Comparison of ENCODE assay signal across 13 cellular contexts in genomic region chr19:46585539-46585938, GRCh38. TPM values are rescaled to one million over a fixed set of nuclear protein-coding genes. Genes with fewer than 3 reads are reported as not detected.
"Had no signal": no experiment of that assay in that cellular context is flagged by ENCODE, and none has a peak within 500 bp of the region (broad histone marks: within the 10 kb centered on the region; RNA-seq: fewer than 3 reads in every experiment).

No MANE protein-coding gene starts in this region.

- ATAC-seq: HCT116 had no signal

- DNase-seq: GM23248, GOT3, H7, HFFc6, Karpas-422, KBM-7 had no signal

- H3K36me3 ChIP-seq: HAP-1 had no signal

- H3K27ac ChIP-seq: GM23248, KMS-11 had no signal

- H2AFZ ChIP-seq: GM23248 had no signal

- H3K9ac ChIP-seq: GM23248, KMS-11 had no signal

- H3K9me3 ChIP-seq: HAP-1 had no signal

- H3K4me2 ChIP-seq: KMS-11 had no signal

- H3K4me1 ChIP-seq: HAP-1 had no signal

- H3K4me3 ChIP-seq: GM23248, HAP-1 had no signal

- FAIRE-seq: HTR-8/SVneo had no signal

RNA-seq across cellular contexts. Expression of gene PTGIR, which starts 39.4 kb away (rescaled TPM):
- total RNA-seq: HT-29, LHCN-M2 had no signal

RNA-seq across cellular contexts. Expression of gene GNG8, which starts 50.5 kb away (rescaled TPM):
- total RNA-seq: GM23248, H4, H7, HFFc6, HT-29, LHCN-M2 had no signal
- polyA plus RNA-seq: GM23248 had no signal
